23 cellular contexts compared by ENCODE assay signal in genomic region chr6:149196091-149196490, GRCh38.
"Had no signal": no experiment of that assay in that cellular context is flagged by ENCODE, and none has a peak within 500 bp of the region (broad histone marks: within the 10 kb centered on the region; RNA-seq: fewer than 3 reads in every experiment).

No MANE protein-coding gene starts in this region.

- H3K79me2 ChIP-seq: hepatocyte had no signal

- H3K4me1 ChIP-seq: foreskin keratinocyte, gastroesophageal sphincter, left lung, lower lobe of right lung, prostate gland, testis, tibial artery had no signal

- H2AFZ ChIP-seq: hepatocyte had no signal

- H3K9me3 ChIP-seq: prostate gland, testis, tibial artery had no signal

- H3K27ac ChIP-seq: epithelial cell of prostate, foreskin keratinocyte, gastroesophageal sphincter, heart left ventricle, hepatocyte, left lung, lower lobe of right lung, prostate gland, testis, tibial artery had no signal

- H3K4me3 ChIP-seq: dorsolateral prefrontal cortex, gastroesophageal sphincter, heart left ventricle, hepatocyte, left lung, lower lobe of right lung, prostate gland, sigmoid colon, testis, tibial artery had no signal

- DNase-seq: cortex of kidney; dorsolateral prefrontal cortex; effector CD4-positive, alpha-beta T cell; endodermal cell; foreskin keratinocyte; kidney; left lung; lower lobe of right lung; naive thymus-derived CD8-positive, alpha-beta T cell; nephron progenitor cell; nucleus accumbens; right cardiac atrium; sigmoid colon; stimulated activated CD4-positive, alpha-beta T cell treated with anti-CD3 and anti-CD28 coated beads, Interleukin-2, amount 100 ng/mL, for 24 hours; stimulated activated CD4-positive, alpha-beta T cell treated with anti-CD3 and anti-CD28 coated beads, Interleukin-4, amount 100 ng/mL, for 24 hours; stimulated activated naive CD8-positive, alpha-beta T cell treated with anti-CD3 and anti-CD28 coated beads, Interleukin-15, Interleukin-2, amounts not matched to agents 100 U/mL and 50 U/mL, for 24 hours; testis; tibial artery had no signal

- H3K4me2 ChIP-seq: hepatocyte had no signal

- H3K36me3 ChIP-seq: gastroesophageal sphincter, heart left ventricle, left lung, lower lobe of right lung, prostate gland, sigmoid colon, tibial artery had no signal

- H3K27me3 ChIP-seq: dorsolateral prefrontal cortex, gastroesophageal sphincter, heart left ventricle, hepatocyte, left lung, sigmoid colon, testis, tibial artery had no signal
